8 cellular contexts compared by ENCODE assay signal in genomic region chr6:131134950-131135243, GRCh38. TPM values are rescaled to one million over a fixed set of nuclear protein-coding genes. Genes with fewer than 3 reads are reported as not detected.
DNase-seq lines count a peak whose midpoint lies in the region; ATAC-seq and TF ChIP-seq lines count a peak whose summit lies in the region.

No MANE protein-coding gene starts in this region.

- no peaks in the 10 kb centered on the region for H3K36me3 ChIP-seq in iPS-15b (ENCODE audit: control insufficient read depth, insufficient read depth, low read length)

- DNase-seq in HFFc6 (no peak), GM19238 (ENCODE audit: insufficient read length, low spot score) (no peak), midbrain (lab: John Stamatoyannopoulos, UW) (no peak), SIG-M5 treated with dmso at 0.1 percent for 504 hours (lab: John Stamatoyannopoulos, UW; ENCODE audit: unreplicated experiment) (no peak), NCI-H82 (lab: John Stamatoyannopoulos, UW) (no peak)

- H3K4me3 ChIP-seq in iPS-15b (ENCODE audit: low read depth, low read length): peak overlapping the region; percentile 65

- H3K27me3 Mint-ChIP-seq in HFFc6 (ENCODE audit: insufficient read depth): peaks cover 1% of the 10 kb centered on the region; the same call in 1 of the 2 replicates
- no peaks in the 10 kb centered on the region for H3K27me3 Mint-ChIP-seq in activated naive CD8-positive, alpha-beta T cell
- no peaks in the 10 kb centered on the region for H3K27me3 Mint-ChIP-seq in stimulated activated memory B cell treated with anti-CD40 and anti-IgM and Interleukin-4, amounts not matched to agents 10 μg/mL and 1 μg/mL and 100 μg/mL, for 72 hours

- H3K9ac ChIP-seq in iPS-15b (ENCODE audit: low read depth, low read length): peak overlapping the region; percentile 76

- no peaks in the 10 kb centered on the region for H3K9me3 ChIP-seq in iPS-15b (ENCODE audit: control insufficient read depth, insufficient read depth, low read length)

- no peaks in the 10 kb centered on the region for H3K36me3 Mint-ChIP-seq in HFFc6 (ENCODE audit: low read depth)
- no peaks in the 10 kb centered on the region for H3K36me3 Mint-ChIP-seq in activated naive CD8-positive, alpha-beta T cell
- no peaks in the 10 kb centered on the region for H3K36me3 Mint-ChIP-seq in stimulated activated memory B cell treated with anti-CD40 and anti-IgM and Interleukin-4, amounts not matched to agents 10 μg/mL and 1 μg/mL and 100 μg/mL, for 72 hours

- H3K27ac Mint-ChIP-seq in HFFc6: peak overlapping the region; percentile 93
- H3K27ac Mint-ChIP-seq in activated naive CD8-positive, alpha-beta T cell: peak overlapping the region; percentile 94
- H3K27ac Mint-ChIP-seq in stimulated activated memory B cell treated with anti-CD40 and anti-IgM and Interleukin-4, amounts not matched to agents 10 μg/mL and 1 μg/mL and 100 μg/mL, for 72 hours: peak overlapping the region; percentile 92

- TF ChIP-seq CTCF in HFFc6 (IDR thresholded peaks at IDR 0.05): no peak

- ATAC-seq in stimulated activated memory B cell treated with anti-CD40 and anti-IgM and Interleukin-4, amounts not matched to agents 10 μg/mL and 1 μg/mL and 100 μg/mL, for 72 hours: no peak

- H3K4me1 Mint-ChIP-seq in HFFc6 (ENCODE audit: low read depth): peaks cover 22% of the 10 kb centered on the region
- peaks cover 30% of the 10 kb centered on the region for H3K4me1 Mint-ChIP-seq in activated naive CD8-positive, alpha-beta T cell (ENCODE audit: low read depth)
- H3K4me1 Mint-ChIP-seq in stimulated activated memory B cell treated with anti-CD40 and anti-IgM and Interleukin-4, amounts not matched to agents 10 μg/mL and 1 μg/mL and 100 μg/mL, for 72 hours: peaks cover 17% of the 10 kb centered on the region

- peaks cover 18% of the 10 kb centered on the region for H3K27me3 ChIP-seq in iPS-15b (ENCODE audit: control insufficient read depth, insufficient read depth, low read length)

- peak overlapping the region; percentile 90 for H3K4me3 Mint-ChIP-seq in HFFc6
- peak overlapping the region; percentile 91 for H3K4me3 Mint-ChIP-seq in activated naive CD8-positive, alpha-beta T cell
- peak overlapping the region; percentile 80 for H3K4me3 Mint-ChIP-seq in stimulated activated memory B cell treated with anti-CD40 and anti-IgM and Interleukin-4, amounts not matched to agents 10 μg/mL and 1 μg/mL and 100 μg/mL, for 72 hours

- H3K4me1 ChIP-seq in iPS-15b (ENCODE audit: control insufficient read depth, insufficient read depth, low read length): peaks cover 3% of the 10 kb centered on the region

- no peaks in the 10 kb centered on the region for H3K9me3 Mint-ChIP-seq in HFFc6
- no peaks in the 10 kb centered on the region for H3K9me3 Mint-ChIP-seq in activated naive CD8-positive, alpha-beta T cell (ENCODE audit: low read depth)
- no peaks in the 10 kb centered on the region for H3K9me3 Mint-ChIP-seq in stimulated activated memory B cell treated with anti-CD40 and anti-IgM and Interleukin-4, amounts not matched to agents 10 μg/mL and 1 μg/mL and 100 μg/mL, for 72 hours

RNA-seq across cellular contexts. Expression of gene AKAP7, which starts 0.4 kb away (rescaled TPM):
- 1 to 10 TPM; 1.1 to 3.9 (median 3.0) TPM for total RNA-seq in HFFc6 (2021; fragmentation: NEBNext Ultra II Directional; extraction: Animal tissue kit (Norgen Biotek cat#: 25700))
